In the genomic region with DNA sequence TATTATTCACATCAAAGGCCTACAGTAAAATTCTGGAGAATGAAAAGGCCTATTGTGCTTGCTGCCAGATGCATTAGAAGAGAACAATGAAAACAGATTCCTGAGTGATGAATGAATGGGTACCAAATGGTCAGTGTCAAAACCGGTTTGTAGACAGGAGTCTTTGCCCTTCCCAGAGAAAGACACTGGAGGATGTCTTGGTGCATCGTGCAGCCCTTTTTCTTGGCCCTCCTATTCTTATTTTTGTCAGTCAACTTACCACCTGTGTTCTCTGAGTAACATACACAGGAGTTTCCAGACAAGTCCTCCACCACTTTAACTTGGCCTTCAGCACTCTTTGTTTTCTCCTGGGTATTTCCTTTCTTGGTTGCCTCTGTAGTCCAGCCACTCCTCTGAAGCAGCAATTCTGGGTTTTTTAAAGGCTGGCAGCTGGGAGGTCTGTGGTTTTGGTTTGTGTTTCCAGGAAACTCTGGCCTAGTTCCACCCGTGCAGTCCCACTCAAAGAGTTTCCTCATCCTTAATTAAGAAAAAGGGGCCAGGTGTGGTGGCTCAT, we compare ENCODE assay signal across 11 cellular contexts. TPM values are rescaled to one million over a fixed set of nuclear protein-coding genes. Genes with fewer than 3 reads are reported as not detected.
DNase-seq lines count a peak whose midpoint lies in the region; ATAC-seq and TF ChIP-seq lines count a peak whose summit lies in the region.
"Had no signal": no experiment of that assay in that cellular context is flagged by ENCODE, and none has a peak within 500 bp of the region (broad histone marks: within the 10 kb centered on the region; RNA-seq: fewer than 3 reads in every experiment).

No MANE protein-coding gene starts in this region.

- CTCF ChIA-PET in mammary epithelial cell (lab: Charles Lee; ENCODE audit: low non-redundant PET) (no interaction called here), MCF 10A (lab: Yijun Ruan, JAX) (interaction anchor here (0.6 kb wide), 1 partner anchor 52 kb away, joined by 3 read pairs; no protein-coding TSS in a partner anchor), T-cell (lab: Charles Lee) (interaction anchor here in 1 of 2 donors (0.6 kb wide), 1 partner anchor 129 kb away, joined by 6 read pairs; no protein-coding TSS in a partner anchor)

- 4% methylated on average over 3 of the region's 3 CpGs for WGBS in mammary epithelial cell (ENCODE audit: low coverage, missing lambda C conversion rate)

- H3K4me3 Mint-ChIP-seq in MCF 10A (ENCODE audit: unreplicated experiment) (no peak overlapping the region), T-cell (peak overlapping the region in 2 of 3 donors; percentile 7 to 27)
- peak overlapping the region; percentile 20 for H3K4me3 Mint-ChIP-seq in stimulated activated naive CD8-positive, alpha-beta T cell treated with anti-CD3 and anti-CD28 coated beads, Interleukin-15, Interleukin-2, amounts not matched to agents 100 ng/mL and 50 ng/mL, for 24 hours
- H3K4me3 Mint-ChIP-seq: IgD-negative memory B cell had no signal

- H3K4me3 ChIP-seq in mammary epithelial cell (replicated peaks in 1 of 3; ENCODE audit: insufficient read depth in 1 of 3, low read depth in 2 of 3, low read length in 3 of 3) (no peak overlapping the region), fibroblast of lung (replicated peaks in 1 of 4; ENCODE audit: control extremely low read depth in 1 of 4, insufficient read depth in 1 of 4, low read depth in 3 of 4, low read length in 4 of 4) (no peak overlapping the region)
- H3K4me3 ChIP-seq: gastrocnemius medialis, skin epidermis had no signal

- H3K4me1 Mint-ChIP-seq in MCF 10A (ENCODE audit: insufficient read depth, unreplicated experiment) (peaks cover 10% of the 10 kb centered on the region), T-cell (peaks cover 48 to 54% (median 52%) of the 10 kb centered on the region in 3 donors)
- H3K4me1 Mint-ChIP-seq in stimulated activated naive CD8-positive, alpha-beta T cell treated with anti-CD3 and anti-CD28 coated beads, Interleukin-15, Interleukin-2, amounts not matched to agents 100 ng/mL and 50 ng/mL, for 24 hours (ENCODE audit: low read depth) = peaks cover 38% of the 10 kb centered on the region

- H3K4me1 ChIP-seq in mammary epithelial cell (ENCODE audit: insufficient read depth, low read length) (peaks cover 44% of the 10 kb centered on the region), fibroblast of lung (ENCODE audit: control insufficient read depth, extremely low read depth, insufficient read depth, low read length) (no peaks in the 10 kb centered on the region)
- H3K4me1 ChIP-seq: gastrocnemius medialis had no signal

- H3K79me2 ChIP-seq in mammary epithelial cell (ENCODE audit: insufficient read depth, low read length) (peaks cover 54% of the 10 kb centered on the region), fibroblast of lung (ENCODE audit: control insufficient read depth, insufficient read depth, low read length) (no peaks in the 10 kb centered on the region)

- BruUV-seq in mammary epithelial cell (replicated peaks; lab: Mats Ljungman, UMichigan) (no TSS peak), MCF 10A (replicated peaks; lab: Mats Ljungman, UMichigan) (no TSS peak)

- H3K9me3 ChIP-seq in mammary epithelial cell (replicated peaks; ENCODE audit: insufficient read depth, low read length) (no peaks in the 10 kb centered on the region), fibroblast of lung (ENCODE audit: control insufficient read depth, insufficient read depth, low read depth, low read length) (no peaks in the 10 kb centered on the region)
- H3K9me3 ChIP-seq: gastrocnemius medialis had no signal

- H3K36me3 ChIP-seq in mammary epithelial cell (ENCODE audit: insufficient read depth, low read length) (no peaks in the 10 kb centered on the region), fibroblast of lung (ENCODE audit: control insufficient read depth, insufficient read depth, low read length) (no peaks in the 10 kb centered on the region)
- H3K36me3 ChIP-seq: gastrocnemius medialis had no signal

- H3K27me3 Mint-ChIP-seq in MCF 10A (ENCODE audit: insufficient read depth, unreplicated experiment) (no peaks in the 10 kb centered on the region), T-cell (no peaks in the 10 kb centered on the region)
- H3K27me3 Mint-ChIP-seq in stimulated activated naive CD8-positive, alpha-beta T cell treated with anti-CD3 and anti-CD28 coated beads, Interleukin-15, Interleukin-2, amounts not matched to agents 100 ng/mL and 50 ng/mL, for 24 hours = no peaks in the 10 kb centered on the region

- H3K27ac Mint-ChIP-seq in MCF 10A (ENCODE audit: low read depth, unreplicated experiment) (no peak overlapping the region), T-cell (peak overlapping the region; percentile 55 to 81)
- peak overlapping the region; percentile 77 for H3K27ac Mint-ChIP-seq in stimulated activated naive CD8-positive, alpha-beta T cell treated with anti-CD3 and anti-CD28 coated beads, Interleukin-15, Interleukin-2, amounts not matched to agents 100 ng/mL and 50 ng/mL, for 24 hours
- H3K27ac Mint-ChIP-seq: IgD-negative memory B cell had no signal

- intact Hi-C loops in mammary epithelial cell (cut with micrococcal nuclease) = no loop called here
- intact Hi-C loops in MCF 10A (cut with micrococcal nuclease) = no loop called here

- no peak for TF ChIP-seq CTCF in mammary epithelial cell (conservative IDR thresholded peaks at IDR 0.05 in 1 of 2, IDR thresholded peaks at IDR 0.05 in 1 of 2; ENCODE audit: extremely low read depth in 1 of 2, insufficient read depth in 1 of 2, low read depth in 1 of 2, low read length in 2 of 2)
- TF ChIP-seq CTCF in MCF 10A (IDR thresholded peaks at IDR 0.05; ENCODE audit: unreplicated experiment) = no peak
- no peak for TF ChIP-seq CTCF in fibroblast of lung (conservative IDR thresholded peaks at IDR 0.05 in 1 of 2, IDR thresholded peaks at IDR 0.05 in 1 of 2; ENCODE audit: low read depth in 1 of 2, low read length in 2 of 2)

- DNase-seq in mammary epithelial cell (peak; percentile 92), MCF 10A (ENCODE audit: unreplicated experiment) (no peak), T-cell (peak in 1 of 34 experiments; percentile 2), fibroblast of lung (ENCODE audit: low read depth in 2 of 2) (peak; percentile 70 to 83), NCI-H2171 (lab: John Stamatoyannopoulos, UW) (no peak), DMS114 treated with DMSO at 0.1 percent for 48 hours (lab: John Stamatoyannopoulos, UW; ENCODE audit: unreplicated experiment) (no peak), NCI-H1417 (lab: John Stamatoyannopoulos, UW) (no peak)
- DNase-seq: gastrocnemius medialis had no signal

- dilution Hi-C loops in mammary epithelial cell (cut with HindIII; ENCODE audit: low sequenced_read_pairs) = no loop called here

- H3K9ac ChIP-seq in mammary epithelial cell (ENCODE audit: insufficient read depth, low read length) (no peak overlapping the region), fibroblast of lung (ENCODE audit: insufficient read depth, low read length) (no peak overlapping the region)

- ATAC-seq in T-cell (replicated peaks in 1 of 4) = peak; percentile 34 to 71 (median 68)
- ATAC-seq: gastrocnemius medialis had no signal

- no peak overlapping the region for H2AFZ ChIP-seq in mammary epithelial cell (ENCODE audit: low read depth, low read length)
- H2AFZ ChIP-seq in fibroblast of lung (ENCODE audit: low read length) = no peak overlapping the region

- no peaks in the 10 kb centered on the region for H4K20me1 ChIP-seq in mammary epithelial cell (ENCODE audit: insufficient read depth, low read length)
- H4K20me1 ChIP-seq in fibroblast of lung (ENCODE audit: control insufficient read depth, extremely low read depth, insufficient read depth, low read length) = no peaks in the 10 kb centered on the region

- H3K27me3 ChIP-seq in mammary epithelial cell (ENCODE audit: insufficient read depth, low read length) = no peaks in the 10 kb centered on the region
- no peaks in the 10 kb centered on the region for H3K27me3 ChIP-seq in fibroblast of lung (ENCODE audit: control insufficient read depth, insufficient read depth, low read length)
- H3K27me3 ChIP-seq: gastrocnemius medialis had no signal

- POLR2A ChIA-PET in MCF 10A (lab: Yijun Ruan, JAX) (no interaction called here), T-cell (lab: Charles Lee) (interaction anchor here in 1 of 2 donors (0.6 kb wide), 1 partner anchor 40 kb away, joined by 3 read pairs; no protein-coding TSS in a partner anchor)

- H3K36me3 Mint-ChIP-seq in MCF 10A (ENCODE audit: insufficient read depth, unreplicated experiment) (peaks cover 37% of the 10 kb centered on the region), T-cell (peaks cover 13% of the 10 kb centered on the region)
- H3K36me3 Mint-ChIP-seq in stimulated activated naive CD8-positive, alpha-beta T cell treated with anti-CD3 and anti-CD28 coated beads, Interleukin-15, Interleukin-2, amounts not matched to agents 100 ng/mL and 50 ng/mL, for 24 hours (ENCODE audit: low read depth) = peaks cover 8% of the 10 kb centered on the region
- H3K36me3 Mint-ChIP-seq: IgD-negative memory B cell had no signal

- H3K27ac ChIP-seq in mammary epithelial cell (ENCODE audit: insufficient read depth, low read depth, low read length) = peak overlapping the region; percentile 73
- no peak overlapping the region for H3K27ac ChIP-seq in fibroblast of lung (ENCODE audit: insufficient read depth, low read length)
- H3K27ac ChIP-seq: gastrocnemius medialis had no signal

- H3K9me3 Mint-ChIP-seq in MCF 10A (ENCODE audit: unreplicated experiment) = no peaks in the 10 kb centered on the region
- no peaks in the 10 kb centered on the region for H3K9me3 Mint-ChIP-seq in T-cell
- no peaks in the 10 kb centered on the region for H3K9me3 Mint-ChIP-seq in stimulated activated naive CD8-positive, alpha-beta T cell treated with anti-CD3 and anti-CD28 coated beads, Interleukin-15, Interleukin-2, amounts not matched to agents 100 ng/mL and 50 ng/mL, for 24 hours

- in situ Hi-C loops in mammary epithelial cell (cut with MboI; ENCODE audit: low sequenced_read_pairs in 2 of 2) = no loop called here

- H3K4me2 ChIP-seq in mammary epithelial cell (ENCODE audit: insufficient read depth, low read depth, low read length) (peak overlapping the region; percentile 45), fibroblast of lung (ENCODE audit: extremely low read depth, insufficient read depth, low read length) (no peak overlapping the region)

RNA-seq across cellular contexts. Expression of a gene that starts 29.4 kb away (rescaled TPM):
- total RNA-seq in mammary epithelial cell (10 to 100 TPM; 33.2 to 33.7 TPM), MCF 10A (2022) (27.8 and 27.9 TPM in 2 replicates), T-cell (10 to 100 TPM in 3 of 5 donors, 1 to 10 TPM in 2; 7.7 to 16.0 (median 11.4) TPM), fibroblast of lung (8.2 and 13.4 TPM in 2 replicates)
- polyA plus RNA-seq in mammary epithelial cell (27.2 TPM), fibroblast of lung (18.4 and 18.7 TPM in 2 replicates)
- polyA minus RNA-seq in mammary epithelial cell (21.2 TPM), fibroblast of lung (ENCODE audit: low replicate concordance) (2.0 and 4.9 TPM in 2 replicates)
- polyA plus RNA-seq in fibroblast of lung (2012) = 8.8 and 9.4 TPM in 2 replicates

RNA-seq across cellular contexts. Expression of a gene that starts 55.4 kb away (rescaled TPM):
- total RNA-seq in mammary epithelial cell = 100 to 1,000 TPM; 345 to 516 TPM
- 569 TPM for polyA plus RNA-seq in mammary epithelial cell
- 555 TPM for polyA minus RNA-seq in mammary epithelial cell
- total RNA-seq in MCF 10A (2022) = 363 and 458 TPM in 2 replicates
- total RNA-seq in T-cell = 100 to 1,000 TPM; 180 to 264 (median 238) TPM
- 581 and 591 TPM in 2 replicates for total RNA-seq in fibroblast of lung
- polyA plus RNA-seq in fibroblast of lung = 791 and 878 TPM in 2 replicates
- polyA plus RNA-seq in fibroblast of lung (2012) = 452 and 531 TPM in 2 replicates
- polyA minus RNA-seq in fibroblast of lung (ENCODE audit: low replicate concordance) = 480 and 506 TPM in 2 replicates

Comparison
In these comparisons a context has a peak if more than half of its experiments do, and no peak if none do; other contexts are left out.
1. DNase-seq: peak in mammary epithelial cell (single experiment) and fibroblast of lung (2 of 2); none in MCF 10A (single experiment), NCI-H2171 (single experiment), DMS114 treated with DMSO at 0.1 percent for 48 hours (single experiment) and NCI-H1417 (0 of 3).